Comparison of ENCODE assay signal across 3 cellular contexts in the genomic region with DNA sequence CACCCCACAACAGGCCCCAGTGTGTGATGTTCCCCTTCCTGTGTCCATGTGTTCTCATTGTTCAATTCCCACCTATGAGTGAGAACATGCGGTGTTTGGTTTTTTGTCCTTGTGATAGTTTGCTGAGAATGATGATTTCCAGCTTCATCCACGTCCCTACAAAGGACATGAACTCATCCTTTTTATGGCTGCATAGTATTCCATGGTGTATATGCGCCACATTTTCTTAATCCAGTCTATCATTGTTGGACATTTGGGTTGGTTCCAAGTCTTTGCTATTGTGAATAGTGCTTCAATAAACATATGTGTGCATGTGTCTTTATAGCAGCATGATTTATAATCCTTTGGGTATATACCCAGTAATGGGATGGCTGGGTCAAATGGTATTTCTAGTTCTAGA.
DNase-seq lines count a peak whose midpoint lies in the region; ATAC-seq, FAIRE-seq and TF ChIP-seq lines count a peak whose summit lies in the region.
"Not testable (repeated sequence)": the region's sequence is repeated elsewhere in the genome, so short reads cannot be mapped to it uniquely, and the experiment has no call there.

No MANE protein-coding gene starts in this region.

- not testable (repeated sequence) for TF ChIP-seq POLR2A in K562 (conservative IDR thresholded peaks at IDR 0.05)

- not testable (repeated sequence) for FAIRE-seq in K562 (lab: Jason Lieb, UNC)

- not testable (repeated sequence) for TF ChIP-seq RAD21 in K562 (CRISPR knock-in tag; conservative IDR thresholded peaks at IDR 0.05 in 1 of 2, IDR thresholded peaks at IDR 0.05 in 1 of 2)

- not testable (repeated sequence) for H3K4me2 ChIP-seq in K562 (ENCODE audit: insufficient read depth, low read length)

- not testable (repeated sequence) for DNase-seq in K562 (ENCODE audit: extremely low read depth in 1 of 4, low spot score in 3 of 4); left ventricle myocardium inferior

- CTCF ChIA-PET in HEK293 (lab: Yijun Ruan, JAX); K562 (lab: Yijun Ruan, JAX; ENCODE audit: low intra/inter-chr PET ratio): not testable (repeated sequence)

- not testable (repeated sequence) for H3K4me1 ChIP-seq in HEK293 (ENCODE audit: control insufficient read depth, insufficient read depth, low read length); K562 (replicated peaks in 1 of 2; ENCODE audit: control insufficient read depth in 2 of 2, insufficient read depth in 2 of 2, low read length in 2 of 2)
- peaks cover 20% of the 10 kb centered on the region for H3K4me1 ChIP-seq in left ventricle myocardium inferior

- not testable (repeated sequence) for TF ChIP-seq CTCF in HEK293 (tag by site-specific recombination; IDR thresholded peaks at IDR 0.05); K562 (IDR thresholded peaks at IDR 0.05 in 2 of 3, conservative IDR thresholded peaks at IDR 0.05 in 1 of 3; ENCODE audit: insufficient read depth in 2 of 3, low read depth in 1 of 3, low read length in 3 of 3); left ventricle myocardium inferior (IDR thresholded peaks at IDR 0.05; ENCODE audit: borderline replicate concordance)

- H3K4me3 ChIP-seq in HEK293 (ENCODE audit: low read depth, low read length); K562: not testable (repeated sequence)
- peak overlapping the region; percentile 69 for H3K4me3 ChIP-seq in left ventricle myocardium inferior

- H3K9me3 ChIP-seq in HEK293 (ENCODE audit: control insufficient read depth, insufficient read depth, low read depth, low read length); K562 (replicated peaks; ENCODE audit: control insufficient read depth, insufficient read depth, low read depth, low read length); left ventricle myocardium inferior (replicated peaks): not testable (repeated sequence)

- H3K79me2 ChIP-seq in K562 (ENCODE audit: control insufficient read depth, insufficient read depth, low read length): not testable (repeated sequence)

- POLR2A ChIA-PET in HEK293 (lab: Yijun Ruan, JAX); K562 (lab: Yijun Ruan, JAX): not testable (repeated sequence)

- not testable (repeated sequence) for ATAC-seq in K562

- not testable (repeated sequence) for H2AFZ ChIP-seq in K562 (ENCODE audit: low read depth, low read length)

- not testable (repeated sequence) for H3K27ac ChIP-seq in HEK293 (ENCODE audit: extremely low read depth, low read depth, low read length); K562 (ENCODE audit: extremely low read depth, low read depth, low read length); left ventricle myocardium inferior (replicated peaks)

- not testable (repeated sequence) for H4K20me1 ChIP-seq in K562 (replicated peaks; ENCODE audit: control insufficient read depth, insufficient read depth, low read length)

- in situ Hi-C loops in K562 (cut with MboI): not testable (repeated sequence)

- not testable (repeated sequence) for H3K9me1 ChIP-seq in K562 (ENCODE audit: control insufficient read depth, insufficient read depth, low read length)

- H3K36me3 ChIP-seq in HEK293 (ENCODE audit: control insufficient read depth in 2 of 2, insufficient read depth in 1 of 2, low read length in 2 of 2); K562 (ENCODE audit: control insufficient read depth, insufficient read depth, low read length): not testable (repeated sequence)
- peaks cover 10% of the 10 kb centered on the region for H3K36me3 ChIP-seq in left ventricle myocardium inferior

- H3K9ac ChIP-seq in K562 (ENCODE audit: insufficient read depth in 1 of 2, low read depth in 2 of 2, low read length in 2 of 2): not testable (repeated sequence)

- not testable (repeated sequence) for TF ChIP-seq EP300 in K562 (IDR thresholded peaks at IDR 0.05; ENCODE audit: low read length)

- 20% methylated on average over 1 of the region's 3 CpGs for WGBS in K562 (ENCODE audit: insufficient coverage, low coverage, missing lambda C conversion rate)

- not testable (repeated sequence) for H3K27me3 ChIP-seq in K562 (ENCODE audit: control insufficient read depth in 2 of 2, insufficient read depth in 2 of 2, low read length in 2 of 2); left ventricle myocardium inferior (ENCODE audit: low read depth)

- intact Hi-C loops in K562 (cut with micrococcal nuclease): loop anchor here (10.0 kb wide), 1 partner anchor 247 kb away; a partner anchor contains a TSS
- intact Hi-C loops in left ventricle myocardium inferior (cut with micrococcal nuclease): not testable (repeated sequence)

- BruUV-seq in K562 (replicated peaks; lab: Mats Ljungman, UMichigan): not testable (repeated sequence)

TF ChIP-seq in HEK293, 187 proteins besides CTCF, POLR2A, EP300 and RAD21:
- peak; percentile 91 for TF ChIP-seq ZNF146 (tag by site-specific recombination; IDR thresholded peaks at IDR 0.05)

TF ChIP-seq in K562, 482 proteins besides CTCF, POLR2A, EP300 and RAD21:
- TF ChIP-seq KDM1A (IDR thresholded peaks at IDR 0.05) (peak in 1 of 2 experiments; percentile 30; a peak in 1 of 4 replicates), BCOR (IDR thresholded peaks at IDR 0.05) (peak; percentile 38; the same call in 1 of the 2 replicates)
